In the genomic region with DNA sequence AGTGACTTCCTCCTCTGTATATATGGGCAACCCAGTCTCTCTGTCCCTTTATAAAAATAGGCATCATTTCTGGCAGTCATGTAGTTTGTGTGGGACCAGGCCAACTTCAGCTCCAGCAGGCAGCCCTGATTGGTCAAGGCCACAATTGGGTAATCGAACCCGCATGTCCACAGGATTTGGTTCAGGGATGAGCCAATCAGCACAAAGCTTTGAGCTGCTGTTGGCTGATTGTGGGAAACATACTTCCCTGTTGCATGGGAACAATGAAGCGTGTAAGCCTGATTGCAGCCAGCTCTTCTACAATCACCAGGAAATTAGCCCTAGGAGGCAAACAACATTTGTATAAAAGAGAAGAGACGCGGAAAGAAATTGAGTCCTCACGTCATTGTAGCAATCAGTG, we compare ENCODE assay signal across 12 cellular contexts.
A peak's percentile ranks its signal among the peaks of the same experiment; 100 is the strongest.
DNase-seq lines count a peak whose midpoint lies in the region; ATAC-seq and TF ChIP-seq lines count a peak whose summit lies in the region.
"Had no signal": no experiment of that assay in that cellular context is flagged by ENCODE, and none has a peak within 500 bp of the region (broad histone marks: within the 10 kb centered on the region; RNA-seq: fewer than 3 reads in every experiment).

No MANE protein-coding gene starts in this region.

- ATAC-seq in activated T-cell treated with anti-CD3 and anti-CD28 coated beads, Interleukin-2, amount 50 U/mL, for 72 hours (replicated peaks in 1 of 2): no peak
- no peak for ATAC-seq in GM18868 (IDR thresholded peaks at IDR 0.05; ENCODE audit: unreplicated experiment)

- no peaks in the 10 kb centered on the region for H3K27me3 ChIP-seq in MG63

- H3K36me3 Mint-ChIP-seq in activated T-cell treated with anti-CD3 and anti-CD28 coated beads, Interleukin-2, amount 50 U/mL, for 72 hours (ENCODE audit: insufficient read depth in 2 of 2): no peaks in the 10 kb centered on the region

- H3K9me3 ChIP-seq in MG63: no peaks in the 10 kb centered on the region

- H3K4me1 Mint-ChIP-seq in activated T-cell treated with anti-CD3 and anti-CD28 coated beads, Interleukin-2, amount 50 U/mL, for 72 hours (ENCODE audit: low read depth): no peaks in the 10 kb centered on the region

- no peaks in the 10 kb centered on the region for H3K36me3 ChIP-seq in MG63

- no peaks in the 10 kb centered on the region for H3K27me3 Mint-ChIP-seq in activated T-cell treated with anti-CD3 and anti-CD28 coated beads, Interleukin-2, amount 50 U/mL, for 72 hours (ENCODE audit: low read depth)

- no peak overlapping the region for H3K4me3 Mint-ChIP-seq in activated T-cell treated with anti-CD3 and anti-CD28 coated beads, Interleukin-2, amount 50 U/mL, for 72 hours
- H3K4me3 Mint-ChIP-seq: HFFc6 had no signal

- TF ChIP-seq CTCF in fibroblast of mammary gland (conservative IDR thresholded peaks at IDR 0.05; ENCODE audit: control insufficient read depth, insufficient read depth, low read depth, low read length): no peak

- H3K4me3 ChIP-seq in fibroblast of mammary gland (ENCODE audit: control insufficient read depth, low read depth, low read length) (no peak overlapping the region), MG63 (no peak overlapping the region)

- H3K27ac Mint-ChIP-seq in activated T-cell treated with anti-CD3 and anti-CD28 coated beads, Interleukin-2, amount 50 U/mL, for 72 hours: no peak overlapping the region
- H3K27ac Mint-ChIP-seq: HFFc6 had no signal

- no peaks in the 10 kb centered on the region for H3K9me3 Mint-ChIP-seq in activated T-cell treated with anti-CD3 and anti-CD28 coated beads, Interleukin-2, amount 50 U/mL, for 72 hours
- H3K9me3 Mint-ChIP-seq: HFFc6 had no signal

- DNase-seq in C1 segment of cervical spinal cord (lab: John Stamatoyannopoulos, UW) (peak in 9 of 14 donors; percentile 2 to 56 (median 17)), NCI-H446 (lab: John Stamatoyannopoulos, UW) (peak; percentile 86 to 95), fibroblast of mammary gland (ENCODE audit: low read depth) (peak; percentile 65), occipital lobe (lab: John Stamatoyannopoulos, UW) (peak; percentile 31), MG63 (no peak), NCI-H2171 (lab: John Stamatoyannopoulos, UW) (no peak)
- no peak for DNase-seq in activated T-cell treated with anti-CD3 and anti-CD28 coated beads, Interleukin-2, amount 50 U/mL, for 72 hours
- DNase-seq: EL; HFFc6; stimulated activated CD8-positive, alpha-beta memory T cell treated with anti-CD3 and anti-CD28 coated beads, Interleukin-4, amount 100 ng/mL, for 48 hours; T-helper 9 cell had no signal

Comparison
In these comparisons a context has a peak if more than half of its experiments do, and no peak if none do; other contexts are left out.
1. DNase-seq: peak in C1 segment of cervical spinal cord (9 of 14), NCI-H446 (2 of 2), fibroblast of mammary gland (single experiment) and occipital lobe (single experiment); none in MG63 (single experiment), NCI-H2171 (single experiment) and activated T-cell treated with anti-CD3 and anti-CD28 coated beads, Interleukin-2, amount 50 U/mL, for 72 hours (0 of 2).